13 cellular contexts compared by ENCODE assay signal in genomic region chr11:7536102-7536501, GRCh38. TPM values are rescaled to one million over a fixed set of nuclear protein-coding genes. Genes with fewer than 3 reads are reported as not detected.
A peak's percentile ranks its signal among the peaks of the same experiment; 100 is the strongest.
DNase-seq lines count a peak whose midpoint lies in the region; TF ChIP-seq lines count a peak whose summit lies in the region.
"Had no signal": no experiment of that assay in that cellular context is flagged by ENCODE, and none has a peak within 500 bp of the region (broad histone marks: within the 10 kb centered on the region; RNA-seq: fewer than 3 reads in every experiment).

No MANE protein-coding gene starts in this region.

- H3K4me3 ChIP-seq in A673 (ENCODE audit: low read depth, low read length, poor library complexity, severe bottlenecking) (no peak overlapping the region), stomach (no peak overlapping the region)

- TF ChIP-seq EP300 in stomach (IDR thresholded peaks at IDR 0.05): no peak

- POLR2A ChIA-PET in A673 (lab: Charles Lee; ENCODE audit: low non-redundant PET): no interaction called here

- H3K4me1 ChIP-seq in A673 (ENCODE audit: insufficient read depth, low read length, poor library complexity, severe bottlenecking): no peaks in the 10 kb centered on the region
- H3K4me1 ChIP-seq in stomach: peaks cover 36 to 69% (median 48%) of the 10 kb centered on the region in 4 donors

- CTCF ChIA-PET in A673 (lab: Charles Lee): no interaction called here

- intact Hi-C loops in A673 (cut with micrococcal nuclease; ENCODE audit: unreplicated experiment): no loop called here
- intact Hi-C loops in stomach (cut with DNase I; ENCODE audit: low total_unique reads): no loop called here

- 0 out of 2 replicates have a peak, but pooled peaks have one; percentile 38 for TF ChIP-seq CTCF in A673 (conservative IDR thresholded peaks at IDR 0.05; ENCODE audit: low read depth, low read length)
- TF ChIP-seq CTCF in GM12874 (IDR thresholded peaks at IDR 0.05; ENCODE audit: insufficient read depth, low read depth, low read length): peak; percentile 35; the same call in 1 of the 2 replicates
- no peak for TF ChIP-seq CTCF in stomach (IDR thresholded peaks at IDR 0.05)

- H3K9me3 ChIP-seq in A673 (ENCODE audit: low read depth, low read length, poor library complexity, severe bottlenecking) (no peaks in the 10 kb centered on the region), stomach (no peaks in the 10 kb centered on the region)

- H3K27ac ChIP-seq in A673 (ENCODE audit: low read depth, low read length, poor library complexity, severe bottlenecking) (no peak overlapping the region), stomach (no peak overlapping the region)

- H3K36me3 ChIP-seq in A673 (ENCODE audit: insufficient read depth, low read length, poor library complexity, severe bottlenecking): no peaks in the 10 kb centered on the region
- no peaks in the 10 kb centered on the region for H3K36me3 ChIP-seq in stomach

- WGBS in stomach, 5 donors: 33 to 57% (median 46%) methylated on average over 8 of the region's 8 CpGs

- DNase-seq in A673 (ENCODE audit: low spot score) (no peak), SW480 (ENCODE audit: low spot score) (peak; percentile 13), kidney tubule cell (ENCODE audit: low spot score) (peak; percentile 26), stomach (no peak), mucosa of gallbladder (ENCODE audit: low spot score) (no peak), GDM1 (lab: John Stamatoyannopoulos, UW) (no peak), NCI-H1417 treated with DMSO at 0.1 percent for 48 hours (lab: John Stamatoyannopoulos, UW) (no peak)
- DNase-seq: activated CD4-positive, alpha-beta T cell treated with anti-CD3 and anti-CD28 coated beads for 1 hour; amygdala; COR-L47; IMR-90; NCI-H774 had no signal

- no peak for TF ChIP-seq POLR2A in stomach (IDR thresholded peaks at IDR 0.05)

- no TSS peak for BruUV-seq in A673 (replicated peaks; lab: Mats Ljungman, UMichigan)

- H3K27me3 ChIP-seq in A673 (replicated peaks; ENCODE audit: insufficient read depth, low read depth, low read length, poor library complexity) (no peaks in the 10 kb centered on the region), stomach (no peaks in the 10 kb centered on the region)

RNA-seq across cellular contexts. Expression of gene PPFIBP2, which starts 22.3 kb away (rescaled TPM):
- total RNA-seq in A673 (2021) (5.7 and 6.8 TPM in 2 replicates), stomach (100 to 1,000 TPM in 1 of 5 donors, 10 to 100 TPM in 4; 64.3 to 153 (median 92.2) TPM), mucosa of gallbladder (104 TPM)
- polyA plus RNA-seq in stomach: 10 to 100 TPM; 28.1 to 75.5 (median 28.1) TPM

RNA-seq across cellular contexts. Expression of gene OLFML1, which starts 50.8 kb away (rescaled TPM):
- total RNA-seq in A673 (2021): not detected in 2 replicates
- 10 to 100 TPM in 2 of 5 donors, not detected in 3; 11.4 to 14.9 TPM for total RNA-seq in stomach
- 1 to 10 TPM in 2 of 3 donors, under 1 TPM in 1; 0.90 to 2.6 (median 2.4) TPM for polyA plus RNA-seq in stomach
- 12.9 TPM for total RNA-seq in mucosa of gallbladder

Comparison
In these comparisons a context has a peak if more than half of its experiments do, and no peak if none do; other contexts are left out.
1. DNase-seq: peak in SW480 (single experiment) and kidney tubule cell (single experiment); none in A673 (single experiment), stomach (single experiment), mucosa of gallbladder (single experiment), GDM1 (single experiment) and NCI-H1417 treated with DMSO at 0.1 percent for 48 hours (single experiment).
2. CTCF ChIP-seq: peak in A673 (single experiment) and GM12874 (single experiment); none in stomach (0 of 7).